Comparison of ENCODE assay signal across 1 cellular context in genomic region chr16:67509016-67509415, GRCh38.
A peak's percentile ranks its signal among the peaks of the same experiment; 100 is the strongest.
TF ChIP-seq lines count a peak whose summit lies in the region.

No MANE protein-coding gene starts in this region.

TF ChIP-seq in K562, 482 proteins besides CTCF, POLR2A, EP300 and RAD21:
- TF ChIP-seq POLR2H (tag; IDR thresholded peaks at IDR 0.05; ENCODE audit: low read depth), result no peak
- peak; percentile 91 for TF ChIP-seq NFIC (IDR thresholded peaks at IDR 0.05)
